17 cellular contexts compared by ENCODE assay signal in genomic region chrX:42531431-42531830, GRCh38.
"Had no signal": no experiment of that assay in that cellular context is flagged by ENCODE, and none has a peak within 500 bp of the region (broad histone marks: within the 10 kb centered on the region; RNA-seq: fewer than 3 reads in every experiment).

No MANE protein-coding gene starts in this region.

- H3K36me3 ChIP-seq: left lung, thyroid gland had no signal

- H3K27me3 ChIP-seq: left lung, thyroid gland had no signal

- H3K9me3 ChIP-seq: left lung, thyroid gland had no signal

- H3K4me1 Mint-ChIP-seq: activated CD8-positive, alpha-beta memory T cell treated with anti-CD3 and anti-CD28 coated beads, Interleukin-2, amount 10 ng/mL, durations not matched to agents 7 days and 5 days had no signal

- H3K36me3 Mint-ChIP-seq: activated CD8-positive, alpha-beta memory T cell treated with anti-CD3 and anti-CD28 coated beads, Interleukin-2, amount 10 ng/mL, durations not matched to agents 7 days and 5 days; activated naive CD8-positive, alpha-beta T cell; brain had no signal

- H3K27ac ChIP-seq: left lung, thyroid gland had no signal

- H3K4me3 ChIP-seq: left lung, thyroid gland had no signal

- H3K27me3 Mint-ChIP-seq: activated CD8-positive, alpha-beta memory T cell treated with anti-CD3 and anti-CD28 coated beads, Interleukin-2, amount 10 ng/mL, durations not matched to agents 7 days and 5 days; activated naive CD8-positive, alpha-beta T cell; brain had no signal

- H3K4me1 ChIP-seq: left lung, thyroid gland had no signal

- H3K4me3 Mint-ChIP-seq: activated CD8-positive, alpha-beta memory T cell treated with anti-CD3 and anti-CD28 coated beads, Interleukin-2, amount 10 ng/mL, durations not matched to agents 7 days and 5 days; activated naive CD8-positive, alpha-beta T cell; activated T-cell treated with anti-CD3 and anti-CD28 coated beads, Interleukin-2, amount 50 U/mL, for 4 hours; brain; neural crest cell; T-helper 1 cell treated with Interleukin-12 subunit alpha and Interleukin-12 subunit beta and Interleukin-4 antibody, amounts not matched to agents 30 μg/mL and 1 μg/mL, for 36 hours had no signal

- H3K27ac Mint-ChIP-seq: activated CD8-positive, alpha-beta memory T cell treated with anti-CD3 and anti-CD28 coated beads, Interleukin-2, amount 10 ng/mL, durations not matched to agents 7 days and 5 days; activated naive CD8-positive, alpha-beta T cell; T-helper 1 cell treated with Interleukin-12 subunit alpha and Interleukin-12 subunit beta and Interleukin-4 antibody, amounts not matched to agents 30 μg/mL and 1 μg/mL, for 36 hours had no signal

- ATAC-seq: activated CD8-positive, alpha-beta memory T cell treated with anti-CD3 and anti-CD28 coated beads, Interleukin-2, amount 10 ng/mL, durations not matched to agents 7 days and 5 days; activated T-cell treated with anti-CD3 and anti-CD28 coated beads, Interleukin-2, amount 50 U/mL, for 4 hours; esophagus mucosa; left lung had no signal

- DNase-seq: activated CD4-positive, alpha-beta T cell treated with anti-CD3 and anti-CD28 coated beads, Interleukin-2, amount 50 U/mL, for 4 hours; activated CD8-positive, alpha-beta memory T cell treated with anti-CD3 and anti-CD28 coated beads, Interleukin-2, amount 10 ng/mL, durations not matched to agents 7 days and 5 days; activated gamma-delta T cell; activated T-cell treated with anti-CD3 and anti-CD28 coated beads, Interleukin-2, amount 50 U/mL, for 4 hours; amygdala; cerebellar nuclear complex; dermis blood vessel endothelial cell; foreskin fibroblast; islet precursor cell; left lung; stimulated activated CD4-positive, alpha-beta T cell treated with anti-CD3 and anti-CD28 coated beads, Interleukin-4, amount 100 ng/mL, for 4 hours; thyroid gland had no signal

- H3K9me3 Mint-ChIP-seq: neural crest cell; T-helper 1 cell treated with Interleukin-12 subunit alpha and Interleukin-12 subunit beta and Interleukin-4 antibody, amounts not matched to agents 30 μg/mL and 1 μg/mL, for 36 hours had no signal
